Comparison of ENCODE assay signal across 8 cellular contexts in the genomic region with DNA sequence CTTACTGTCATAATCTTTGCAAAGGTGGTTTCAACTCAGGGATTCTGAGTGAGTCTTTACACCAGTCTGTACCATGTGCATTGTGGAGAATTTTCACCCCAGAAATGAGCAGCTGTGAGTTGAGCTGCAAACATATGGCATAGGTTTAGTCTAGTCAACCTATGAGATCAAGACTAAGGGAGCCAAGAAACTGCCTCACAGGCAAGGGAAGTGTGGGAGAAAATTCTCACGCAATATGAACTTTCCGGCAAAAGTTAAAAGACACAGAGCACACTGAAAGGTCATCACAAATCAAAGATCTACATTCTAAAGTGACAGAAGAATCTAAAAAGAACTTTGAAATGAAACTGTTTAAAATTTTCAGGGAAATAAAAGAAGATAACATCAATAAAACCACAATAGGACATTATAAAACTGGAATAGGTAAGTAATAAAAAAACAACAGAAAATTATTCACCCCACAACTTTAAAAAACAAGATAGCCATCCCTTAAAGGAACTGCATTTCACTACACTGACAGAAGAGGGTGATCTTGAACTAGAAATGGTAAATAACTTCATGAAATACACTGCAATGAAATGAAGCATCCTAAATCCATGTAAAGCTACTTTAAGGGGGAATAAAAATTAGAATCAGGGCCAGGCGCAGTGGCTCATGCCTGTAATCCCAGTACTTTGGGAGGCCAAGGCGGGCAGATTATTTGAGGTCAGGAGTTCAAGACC.
DNase-seq lines count a peak whose midpoint lies in the region; ATAC-seq and TF ChIP-seq lines count a peak whose summit lies in the region.

No MANE protein-coding gene starts in this region.

- intact Hi-C loops in left cardiac atrium (cut with DNase I) = no loop called here
- intact Hi-C loops in upper lobe of right lung (cut with DNase I) = no loop called here

- DNase-seq in right atrium auricular region (ENCODE audit: low spot score) (no peak), left cardiac atrium (no peak), OCI-M1 (lab: John Stamatoyannopoulos, UW) (peak; percentile 59), fibroblast of pulmonary artery (ENCODE audit: low read depth) (peak; percentile 59), upper lobe of right lung (no peak), GM19238 (ENCODE audit: insufficient read length, low spot score) (no peak)
- DNase-seq in effector CD4-positive, alpha-beta T cell = no peak

- no peaks in the 10 kb centered on the region for H3K9me3 ChIP-seq in right atrium auricular region
- H3K9me3 ChIP-seq in upper lobe of right lung = no peaks in the 10 kb centered on the region

- H3K4me1 ChIP-seq in right atrium auricular region (no peaks in the 10 kb centered on the region), upper lobe of right lung (no peaks in the 10 kb centered on the region)

- H3K36me3 ChIP-seq in right atrium auricular region (no peaks in the 10 kb centered on the region), upper lobe of right lung (no peaks in the 10 kb centered on the region)

- H3K27me3 ChIP-seq in right atrium auricular region (no peaks in the 10 kb centered on the region), upper lobe of right lung (peaks cover 19% of the 10 kb centered on the region)

- no peak overlapping the region for H3K4me3 ChIP-seq in right atrium auricular region
- H3K4me3 ChIP-seq in fibroblast of pulmonary artery (replicated peaks; ENCODE audit: low read depth, low read length) = no peak overlapping the region
- H3K4me3 ChIP-seq in upper lobe of right lung = no peak overlapping the region

- no peak for ATAC-seq in left cardiac atrium
- ATAC-seq in upper lobe of right lung = peak; percentile 33
- no peak for ATAC-seq in GM21717 (IDR thresholded peaks at IDR 0.05; ENCODE audit: unreplicated experiment)

- TF ChIP-seq CTCF in right atrium auricular region (IDR thresholded peaks at IDR 0.05) (peak; percentile 17 to 53), fibroblast of pulmonary artery (IDR thresholded peaks at IDR 0.05; ENCODE audit: low read length, missing control alignments) (peak; percentile 49), upper lobe of right lung (IDR thresholded peaks at IDR 0.05) (peak; percentile 55)

- H3K27ac ChIP-seq in right atrium auricular region (no peak overlapping the region), upper lobe of right lung (no peak overlapping the region)

Comparison
In these comparisons a context has a peak if more than half of its experiments do, and no peak if none do; other contexts are left out.
1. DNase-seq: peak in OCI-M1 (single experiment) and fibroblast of pulmonary artery (single experiment); none in right atrium auricular region (single experiment), left cardiac atrium (single experiment), upper lobe of right lung (single experiment), effector CD4-positive, alpha-beta T cell (single experiment) and GM19238 (single experiment).
2. Peak in every context shown above with its lines, with median percentiles within 50 percentile points of each other: CTCF ChIP-seq.